ENCODE assay signal across 12 cellular contexts in genomic region chr12:54000774-54001114, GRCh38. TPM values are rescaled to one million over a fixed set of nuclear protein-coding genes. Genes with fewer than 3 reads are reported as not detected.
DNase-seq lines count a peak whose midpoint lies in the region; ATAC-seq, FAIRE-seq and TF ChIP-seq lines count a peak whose summit lies in the region.
"Had no signal": no experiment of that assay in that cellular context is flagged by ENCODE, and none has a peak within 500 bp of the region (broad histone marks: within the 10 kb centered on the region; RNA-seq: fewer than 3 reads in every experiment).

No MANE protein-coding gene starts in this region.

- H3K23ac ChIP-seq in neuronal stem cell (ENCODE audit: low read depth, low read length, poor library complexity), result no peak overlapping the region

- H3K27me3 Mint-ChIP-seq in HFFc6 (ENCODE audit: insufficient read depth), result peaks cover 75% of the 10 kb centered on the region

- H3K79me1 ChIP-seq in neuronal stem cell (ENCODE audit: low read depth, low read length), result no peaks in the 10 kb centered on the region

- H3K4me2 ChIP-seq in A549 (peak overlapping the region; percentile 87), neuronal stem cell (ENCODE audit: insufficient read depth, low read length, poor library complexity, severe bottlenecking) (no peak overlapping the region)

- peaks cover 10% of the 10 kb centered on the region for H3K4me1 ChIP-seq in A549
- peaks cover 30% of the 10 kb centered on the region for H3K4me1 ChIP-seq in effector memory CD4-positive, alpha-beta T cell (ENCODE audit: control insufficient read depth, insufficient read depth, low read length, poor library complexity, severe bottlenecking)
- H3K4me1 ChIP-seq in neuronal stem cell (ENCODE audit: control insufficient read depth in 2 of 2, insufficient read depth in 1 of 2, low read depth in 1 of 2, low read length in 2 of 2), result no peaks in the 10 kb centered on the region
- H3K4me1 ChIP-seq in stomach, result peaks cover 15 to 41% (median 35%) of the 10 kb centered on the region in 4 donors
- H3K4me1 ChIP-seq in upper lobe of left lung, result peaks cover 14 to 32% (median 23%) of the 10 kb centered on the region in 4 donors

- intact Hi-C loops in stomach (cut with DNase I; ENCODE audit: low total_unique reads), result no loop called here

- H2BK15ac ChIP-seq in neuronal stem cell (ENCODE audit: low read length), result no peak overlapping the region

- no peak for TF ChIP-seq EP300 in A549 (IDR thresholded peaks at IDR 0.05)
- TF ChIP-seq EP300 in stomach (IDR thresholded peaks at IDR 0.05), result no peak
- no peak for TF ChIP-seq EP300 in upper lobe of left lung (IDR thresholded peaks at IDR 0.05)

- no peak overlapping the region for H2BK120ac ChIP-seq in neuronal stem cell (ENCODE audit: low read depth, low read length)

- DNase-seq in A549 (ENCODE audit: low read depth in 1 of 2, low spot score in 1 of 2) (no peak), HFFc6 (no peak), neuronal stem cell (ENCODE audit: low spot score) (no peak), stomach (no peak), upper lobe of left lung (no peak), COLO668 (lab: John Stamatoyannopoulos, UW; ENCODE audit: unreplicated experiment) (no peak)
- no peak for DNase-seq in effector memory CD4-positive, alpha-beta T cell
- DNase-seq: activated CD4-positive, alpha-beta T cell treated with anti-CD3 and anti-CD28 coated beads for 36 hours; spleen had no signal

- no peak overlapping the region; the same call in 1 of the 2 replicates for H3K27ac Mint-ChIP-seq in HFFc6
- H3K27ac Mint-ChIP-seq: activated CD4-positive, alpha-beta T cell treated with anti-CD3 and anti-CD28 coated beads for 36 hours had no signal

- no peak for TF ChIP-seq CTCF in A549 (IDR thresholded peaks at IDR 0.05)
- no peak for TF ChIP-seq CTCF in HFFc6 (IDR thresholded peaks at IDR 0.05)
- no peak for TF ChIP-seq CTCF in stomach (IDR thresholded peaks at IDR 0.05)
- no peak for TF ChIP-seq CTCF in upper lobe of left lung (IDR thresholded peaks at IDR 0.05)

- peak overlapping the region; percentile 84 for H2AFZ ChIP-seq in neuronal stem cell (ENCODE audit: low read length)

- peak overlapping the region; percentile 83 for H3K4me3 ChIP-seq in A549
- peak overlapping the region; percentile 17 for H3K4me3 ChIP-seq in effector memory CD4-positive, alpha-beta T cell (ENCODE audit: insufficient read depth, low read depth, low read length, poor library complexity, severe bottlenecking)
- no peak overlapping the region for H3K4me3 ChIP-seq in neuronal stem cell (ENCODE audit: low read length in 2 of 2)
- peak overlapping the region in 2 of 4 donors; percentile 35 to 39 for H3K4me3 ChIP-seq in stomach
- peak overlapping the region in 2 of 4 donors; percentile 14 to 30 for H3K4me3 ChIP-seq in upper lobe of left lung

- no peak overlapping the region for H4K91ac ChIP-seq in neuronal stem cell (ENCODE audit: low read depth, low read length, poor library complexity)

- no peak overlapping the region for H3K9ac ChIP-seq in neuronal stem cell (ENCODE audit: low read depth, low read length, poor library complexity)
- H3K9ac ChIP-seq: KMS-11 had no signal

- no peaks in the 10 kb centered on the region for H3K9me3 Mint-ChIP-seq in HFFc6

- H3K27ac ChIP-seq in A549 (peak overlapping the region; percentile 93 to 96), neuronal stem cell (replicated peaks; ENCODE audit: low read length) (no peak overlapping the region), stomach (no peak overlapping the region), upper lobe of left lung (no peak overlapping the region)
- no peak overlapping the region for H3K27ac ChIP-seq in effector memory CD4-positive, alpha-beta T cell (ENCODE audit: insufficient read depth, low read length, poor library complexity, severe bottlenecking)
- H3K27ac ChIP-seq: epithelial cell of prostate, KMS-11, spleen had no signal

- H3K4ac ChIP-seq in neuronal stem cell (ENCODE audit: low read length), result no peak overlapping the region

- peak overlapping the region; percentile 80; the same call in 1 of the 2 replicates for H3K4me3 Mint-ChIP-seq in HFFc6

- H3K4me1 Mint-ChIP-seq in HFFc6 (ENCODE audit: low read depth), result no peaks in the 10 kb centered on the region; the same call in 1 of the 2 replicates

- TF ChIP-seq POLR2A in A549 (IDR thresholded peaks at IDR 0.05; ENCODE audit: low read length) (no peak), stomach (IDR thresholded peaks at IDR 0.05) (no peak), upper lobe of left lung (IDR thresholded peaks at IDR 0.05) (no peak)

- H3K18ac ChIP-seq in neuronal stem cell (ENCODE audit: low read length), result no peak overlapping the region

- no peak overlapping the region for H2BK12ac ChIP-seq in neuronal stem cell (ENCODE audit: low read length)

- CTCF ChIA-PET in A549 (lab: Yijun Ruan, JAX), result interaction anchor here (1.1 to 28.7 kb wide), 15 partner anchors 8 to 254 kb away, joined by 3 to 1074 read pairs (median 8); partner anchors contain the start of genes HOXC10, HOXC5, HOXC8 and SMUG1

- 21% methylated on average over 12 of the region's 14 CpGs for WGBS in A549 (ENCODE audit: missing lambda C conversion rate)
- no CpG with 5 or more reads among the region's 14 CpGs for WGBS in neuronal stem cell (ENCODE audit: extremely low coverage in 2 of 2, insufficient read length in 2 of 2, insufficient replicate concordance in 1 of 2), 2 donors
- WGBS in stomach, 5 donors, result 5 to 16% (median 13%) methylated on average over 14 of the region's 14 CpGs
- WGBS in upper lobe of left lung, 2 donors, result 10 to 11% methylated on average over 14 of the region's 14 CpGs

- FAIRE-seq in A549 (lab: Jason Lieb, UNC), result no peak

- H3K36me3 Mint-ChIP-seq in HFFc6 (ENCODE audit: low read depth), result no peaks in the 10 kb centered on the region

- no peak for ATAC-seq in A549
- ATAC-seq in upper lobe of left lung (ENCODE audit: low FRiP score in 2 of 2), result no peak
- ATAC-seq in HG02840 (IDR thresholded peaks at IDR 0.05; ENCODE audit: low FRiP score, unreplicated experiment), result no peak
- ATAC-seq: activated CD4-positive, alpha-beta T cell treated with anti-CD3 and anti-CD28 coated beads for 36 hours had no signal

- H2AK5ac ChIP-seq in neuronal stem cell (ENCODE audit: low read depth, low read length), result peak overlapping the region; percentile 46

- no peak for TF ChIP-seq RAD21 in A549 (conservative IDR thresholded peaks at IDR 0.05 in 1 of 2, IDR thresholded peaks at IDR 0.05 in 1 of 2)

- H3K36me3 ChIP-seq in effector memory CD4-positive, alpha-beta T cell (ENCODE audit: control insufficient read depth, insufficient read depth, low read length), result no peaks in the 10 kb centered on the region
- H3K36me3 ChIP-seq in neuronal stem cell (replicated peaks in 1 of 2; ENCODE audit: control insufficient read depth in 2 of 2, insufficient read depth in 2 of 2, low read length in 2 of 2) (no peaks in the 10 kb centered on the region), stomach (no peaks in the 10 kb centered on the region), upper lobe of left lung (no peaks in the 10 kb centered on the region)
- H3K36me3 ChIP-seq: spleen had no signal

- H3K14ac ChIP-seq in neuronal stem cell (ENCODE audit: low read length), result no peak overlapping the region

- H3K27me3 ChIP-seq in effector memory CD4-positive, alpha-beta T cell (replicated peaks; ENCODE audit: control insufficient read depth, insufficient read depth, low read length, poor library complexity, severe bottlenecking), result peaks cover 96% of the 10 kb centered on the region
- peaks cover 82 to 100% (median 100%) of the 10 kb centered on the region in 3 experiments for H3K27me3 ChIP-seq in neuronal stem cell (ENCODE audit: control insufficient read depth in 3 of 3, insufficient read depth in 3 of 3, low read depth in 1 of 3, low read length in 3 of 3)
- peaks cover 64 to 100% (median 100%) of the 10 kb centered on the region in 3 donors for H3K27me3 ChIP-seq in stomach
- peaks cover 3 to 100% (median 58%) of the 10 kb centered on the region in 4 donors for H3K27me3 ChIP-seq in upper lobe of left lung

- no peak overlapping the region for H4K8ac ChIP-seq in neuronal stem cell (ENCODE audit: low read depth, low read length)

- H3K9me3 ChIP-seq in A549 (no peaks in the 10 kb centered on the region), neuronal stem cell (replicated peaks in 1 of 2; ENCODE audit: control insufficient read depth in 2 of 2, insufficient read depth in 1 of 2, low read depth in 1 of 2, low read length in 2 of 2) (peaks cover 0 to 2% of the 10 kb centered on the region in 2 donors), stomach (no peaks in the 10 kb centered on the region), upper lobe of left lung (no peaks in the 10 kb centered on the region)
- no peaks in the 10 kb centered on the region for H3K9me3 ChIP-seq in effector memory CD4-positive, alpha-beta T cell (ENCODE audit: control insufficient read depth, low read length)
- H3K9me3 ChIP-seq: spleen had no signal

- no peak overlapping the region for H2BK5ac ChIP-seq in neuronal stem cell (ENCODE audit: low read length)

- POLR2A ChIA-PET in A549 (lab: Yijun Ruan, JAX), result interaction anchor here (1.1 to 2.2 kb wide), 4 partner anchors 8 to 188 kb away, joined by 3 to 18 read pairs (median 10); partner anchors contain the start of genes HOXC8 and SMUG1

RNA-seq across cellular contexts. Expression of gene HOXC9, which starts 0.8 kb away (rescaled TPM):
- 2.3 and 5.2 TPM in 2 replicates for polyA plus RNA-seq in A549 (2011; rRNA removed)
- 5.7 and 8.3 TPM in 2 replicates for polyA plus RNA-seq in A549 (2012; cell fraction: cytosol; rRNA removed)
- polyA plus RNA-seq in A549 (2012; cell fraction: nucleus; rRNA removed), result 5.1 and 6.8 TPM in 2 replicates
- 5.7 to 6.6 TPM (median 6.2 TPM) in 3 replicates for polyA plus RNA-seq in A549 (2017; fragmentation: RNase III; extraction: RNeasy Plus Mini Kit Qiagen cat#74134 plus additional on column Dnase treatment)
- polyA minus RNA-seq in A549 (2011; rRNA and poly(A)+ RNA removed), result 0.29 and 0.88 TPM in 2 replicates
- 1 to 10 TPM in 3 of 6 experiments, under 1 TPM in 3; 0.17 to 1.5 (median 1.1) TPM for total RNA-seq in HFFc6 (2021; fragmentation: NEBNext Ultra II Directional; extraction: Animal tissue kit (Norgen Biotek cat#: 25700))
- polyA plus RNA-seq in neuronal stem cell (2013, experiment 1 of 2), result not detected
- polyA plus RNA-seq in neuronal stem cell (2013, experiment 2 of 2), result not detected
- not detected for total RNA-seq in stomach
- under 1 TPM in 1 of 3 donors, not detected in 2; 0.08 TPM for polyA plus RNA-seq in stomach
- under 1 TPM in 2 of 6 donors, not detected in 4; 0.17 to 0.23 TPM for total RNA-seq in upper lobe of left lung
- total RNA-seq: activated CD4-positive, alpha-beta T cell treated with anti-CD3 and anti-CD28 coated beads for 36 hours; spleen had no signal

RNA-seq across cellular contexts. Expression of gene HOXC8, which starts 8.0 kb away (rescaled TPM):
- polyA plus RNA-seq in A549 (2011; rRNA removed), result 4.1 and 5.4 TPM in 2 replicates
- 4.1 and 5.5 TPM in 2 replicates for polyA plus RNA-seq in A549 (2012; cell fraction: cytosol; rRNA removed)
- polyA plus RNA-seq in A549 (2012; cell fraction: nucleus; rRNA removed), result 2.0 and 2.4 TPM in 2 replicates
- 5.3 to 5.7 TPM (median 5.4 TPM) in 3 replicates for polyA plus RNA-seq in A549 (2017; fragmentation: RNase III; extraction: RNeasy Plus Mini Kit Qiagen cat#74134 plus additional on column Dnase treatment)
- polyA minus RNA-seq in A549 (2011; rRNA and poly(A)+ RNA removed), result 1.8 and 2.3 TPM in 2 replicates
- not detected for total RNA-seq in HFFc6 (2021; fragmentation: NEBNext Ultra II Directional; extraction: Animal tissue kit (Norgen Biotek cat#: 25700))
- not detected for polyA plus RNA-seq in neuronal stem cell (2013, experiment 1 of 2)
- not detected for polyA plus RNA-seq in neuronal stem cell (2013, experiment 2 of 2)
- not detected for total RNA-seq in stomach
- polyA plus RNA-seq in stomach, result under 1 TPM in 1 of 3 donors, not detected in 2; 0.08 TPM
- total RNA-seq in upper lobe of left lung, result not detected
- total RNA-seq: activated CD4-positive, alpha-beta T cell treated with anti-CD3 and anti-CD28 coated beads for 36 hours; spleen had no signal

RNA-seq across cellular contexts. Expression of gene HOXC10, which starts 15.8 kb away (rescaled TPM):
- polyA plus RNA-seq in A549 (2011; rRNA removed) (2.5 and 2.9 TPM in 2 replicates), A549 (2017; fragmentation: RNase III; extraction: RNeasy Plus Mini Kit Qiagen cat#74134 plus additional on column Dnase treatment) (2.1 to 4.3 TPM (median 3.2 TPM) in 3 replicates), stomach (not detected)
- 2.3 and 2.4 TPM in 2 replicates for polyA plus RNA-seq in A549 (2012; cell fraction: cytosol; rRNA removed)
- 1.7 and 2.0 TPM in 2 replicates for polyA plus RNA-seq in A549 (2012; cell fraction: nucleus; rRNA removed)
- polyA minus RNA-seq in A549 (2011; rRNA and poly(A)+ RNA removed), result 0.54 and 1.4 TPM in 2 replicates
- 1 to 10 TPM in 3 of 6 experiments, under 1 TPM in 2, not detected in 1; 0.33 to 1.4 (median 1.3) TPM for total RNA-seq in HFFc6 (2021; fragmentation: NEBNext Ultra II Directional; extraction: Animal tissue kit (Norgen Biotek cat#: 25700))
- not detected for polyA plus RNA-seq in neuronal stem cell (2013, experiment 1 of 2)
- polyA plus RNA-seq in neuronal stem cell (2013, experiment 2 of 2), result not detected
- total RNA-seq in stomach (not detected), upper lobe of left lung (not detected)
- total RNA-seq: activated CD4-positive, alpha-beta T cell treated with anti-CD3 and anti-CD28 coated beads for 36 hours; spleen had no signal
- polyA plus RNA-seq: spleen had no signal

RNA-seq across cellular contexts. Expression of gene HOTAIR, which starts 26.0 kb away (rescaled TPM):
- polyA plus RNA-seq in A549 (2011; rRNA removed) (0.34 and 0.67 TPM in 2 replicates), A549 (2017; fragmentation: RNase III; extraction: RNeasy Plus Mini Kit Qiagen cat#74134 plus additional on column Dnase treatment) (0.35 to 0.71 TPM (median 0.71 TPM) in 3 replicates), stomach (not detected)
- 0.13 and 0.19 TPM in 2 replicates for polyA plus RNA-seq in A549 (2012; cell fraction: cytosol; rRNA removed)
- polyA plus RNA-seq in A549 (2012; cell fraction: nucleus; rRNA removed), result 0.12 and 0.23 TPM in 2 replicates
- polyA minus RNA-seq in A549 (2011; rRNA and poly(A)+ RNA removed), result 0.15 and 0.17 TPM in 2 replicates
- 1 to 10 TPM in 4 of 6 experiments, under 1 TPM in 1, not detected in 1; 0.26 to 3.7 (median 2.8) TPM for total RNA-seq in HFFc6 (2021; fragmentation: NEBNext Ultra II Directional; extraction: Animal tissue kit (Norgen Biotek cat#: 25700))
- not detected for polyA plus RNA-seq in neuronal stem cell (2013, experiment 1 of 2)
- not detected for polyA plus RNA-seq in neuronal stem cell (2013, experiment 2 of 2)
- total RNA-seq in stomach (not detected), upper lobe of left lung (not detected)
- total RNA-seq: activated CD4-positive, alpha-beta T cell treated with anti-CD3 and anti-CD28 coated beads for 36 hours; spleen had no signal
- polyA plus RNA-seq: spleen had no signal

RNA-seq across cellular contexts. Expression of gene HOXC6, which starts 27.5 kb away (rescaled TPM):
- polyA plus RNA-seq in A549 (2011; rRNA removed) (3.9 and 5.2 TPM in 2 replicates), A549 (2017; fragmentation: RNase III; extraction: RNeasy Plus Mini Kit Qiagen cat#74134 plus additional on column Dnase treatment) (5.0 to 6.0 TPM (median 5.5 TPM) in 3 replicates), stomach (1 to 10 TPM in 1 of 3 donors, under 1 TPM in 1, not detected in 1; 0.46 to 1.0 TPM)
- 5.2 and 6.2 TPM in 2 replicates for polyA plus RNA-seq in A549 (2012; cell fraction: cytosol; rRNA removed)
- polyA plus RNA-seq in A549 (2012; cell fraction: nucleus; rRNA removed), result 9.9 and 11.6 TPM in 2 replicates
- 3.9 and 4.7 TPM in 2 replicates for polyA minus RNA-seq in A549 (2011; rRNA and poly(A)+ RNA removed)
- 1 to 10 TPM in 5 of 6 experiments, under 1 TPM in 1; 0.12 to 2.1 (median 1.6) TPM for total RNA-seq in HFFc6 (2021; fragmentation: NEBNext Ultra II Directional; extraction: Animal tissue kit (Norgen Biotek cat#: 25700))
- polyA plus RNA-seq in neuronal stem cell (2013, experiment 1 of 2), result not detected
- not detected for polyA plus RNA-seq in neuronal stem cell (2013, experiment 2 of 2)
- total RNA-seq in stomach (1 to 10 TPM in 1 of 5 donors, not detected in 4; 2.0 TPM), upper lobe of left lung (under 1 TPM in 2 of 6 donors, not detected in 4; 0.40 to 0.92 TPM)
- total RNA-seq: activated CD4-positive, alpha-beta T cell treated with anti-CD3 and anti-CD28 coated beads for 36 hours had no signal

Comparison
In these comparisons a context has a peak if more than half of its experiments do, and no peak if none do; other contexts are left out.
1. H3K27ac ChIP-seq: peak in A549 (2 of 2); none in effector memory CD4-positive, alpha-beta T cell (single experiment), neuronal stem cell (single experiment), stomach (0 of 5) and upper lobe of left lung (0 of 4).
2. H3K4me3 ChIP-seq: peak in A549 (single experiment) and effector memory CD4-positive, alpha-beta T cell (single experiment); none in neuronal stem cell (0 of 2).